In genomic region chr14:75158843-75159614, GRCh38 we compare ENCODE assay signal across 15 cellular contexts. TPM values are rescaled to one million over a fixed set of nuclear protein-coding genes. Genes with fewer than 3 reads are reported as not detected.
DNase-seq lines count a peak whose midpoint lies in the region; ATAC-seq and TF ChIP-seq lines count a peak whose summit lies in the region.
"Had no signal": no experiment of that assay in that cellular context is flagged by ENCODE, and none has a peak within 500 bp of the region (broad histone marks: within the 10 kb centered on the region; RNA-seq: fewer than 3 reads in every experiment).

No MANE protein-coding gene starts in this region.

- peaks cover 95% of the 10 kb centered on the region for H3K79me2 ChIP-seq in OCI-LY3 (ENCODE audit: low read length)

- no peak for TF ChIP-seq CTCF in cardiac muscle cell (IDR thresholded peaks at IDR 0.05; ENCODE audit: low read depth, low read length)
- TF ChIP-seq CTCF in OCI-LY3 (IDR thresholded peaks at IDR 0.05; ENCODE audit: low read depth, low read length) = no peak

- H2AFZ ChIP-seq in OCI-LY3 (ENCODE audit: low read depth, low read length) = no peak overlapping the region

- H3K9me3 ChIP-seq in cardiac muscle cell (ENCODE audit: low read depth) (no peaks in the 10 kb centered on the region), OCI-LY3 (ENCODE audit: insufficient read depth, low read length) (no peaks in the 10 kb centered on the region)
- H3K9me3 ChIP-seq: HAP-1 had no signal

- H3K27me3 ChIP-seq in cardiac muscle cell (no peaks in the 10 kb centered on the region), OCI-LY3 (ENCODE audit: low read depth, low read length) (no peaks in the 10 kb centered on the region)

- H3K27ac Mint-ChIP-seq in immature natural killer cell = peak overlapping the region in 5 of 6 donors; percentile 0 to 75 (median 72)

- H4K20me1 ChIP-seq in OCI-LY3 (ENCODE audit: insufficient read depth, low read length) = peaks cover 73% of the 10 kb centered on the region

- no peaks in the 10 kb centered on the region for H3K36me3 Mint-ChIP-seq in immature natural killer cell

- H3K4me3 ChIP-seq in cardiac muscle cell (no peak overlapping the region), OCI-LY3 (ENCODE audit: low read length) (peak overlapping the region; percentile 27)
- H3K4me3 ChIP-seq: coronary artery, HAP-1 had no signal

- peak overlapping the region; percentile 30; the same call in 1 of the 2 replicates for H3K9ac ChIP-seq in OCI-LY3 (ENCODE audit: low read length)

- H3K36me3 ChIP-seq in cardiac muscle cell (no peaks in the 10 kb centered on the region), OCI-LY3 (replicated peaks; ENCODE audit: low read depth, low read length) (peaks cover 3% of the 10 kb centered on the region)
- H3K36me3 ChIP-seq: HAP-1 had no signal

- H3K4me3 Mint-ChIP-seq in immature natural killer cell = no peak overlapping the region

- H3K4me1 ChIP-seq in cardiac muscle cell (ENCODE audit: low read depth) = no peaks in the 10 kb centered on the region
- peaks cover 33% of the 10 kb centered on the region for H3K4me1 ChIP-seq in OCI-LY3 (ENCODE audit: low read length)

- no peaks in the 10 kb centered on the region for H3K9me3 Mint-ChIP-seq in immature natural killer cell

- H3K27ac ChIP-seq in cardiac muscle cell (peak overlapping the region; percentile 32), OCI-LY3 (ENCODE audit: low read length) (peak overlapping the region; percentile 84)

- peak overlapping the region; percentile 66 for H3K4me2 ChIP-seq in OCI-LY3 (ENCODE audit: low read length)

- peaks cover 63 to 76% of the 10 kb centered on the region in 2 donors for H3K4me1 Mint-ChIP-seq in immature natural killer cell

- H3K27me3 Mint-ChIP-seq in immature natural killer cell (ENCODE audit: low read depth in 3 of 3) = peaks cover 0 to 7% (median 0%) of the 10 kb centered on the region in 3 donors

- DNase-seq in cardiac muscle cell (ENCODE audit: low read depth in 1 of 2, low spot score in 1 of 2) (no peak), Right ventricle myocardium inferior (ENCODE audit: missing footprints) (no peak), immature natural killer cell (no peak), ecto neural progenitor cell (ENCODE audit: low spot score) (no peak)
- DNase-seq: activated effector memory CD4-positive, alpha-beta T cell treated with Interleukin-2 at 50 U/mL for 16 hours; foreskin melanocyte; GF-D8; left cardiac atrium; NCI-H1105 had no signal

- intact Hi-C loops in Right ventricle myocardium inferior (cut with DNase I) = no loop called here

- ATAC-seq in Right ventricle myocardium inferior = no peak
- ATAC-seq in GM21367 (IDR thresholded peaks at IDR 0.05; ENCODE audit: unreplicated experiment) = no peak
- no peak for ATAC-seq in GM18498 (IDR thresholded peaks at IDR 0.05; ENCODE audit: unreplicated experiment)
- no peak for ATAC-seq in HG02571 (IDR thresholded peaks at IDR 0.05; ENCODE audit: unreplicated experiment)

RNA-seq across cellular contexts. Expression of gene TMED10, which starts 17.4 kb away (rescaled TPM):
- total RNA-seq in cardiac muscle cell (158 and 206 TPM in 2 replicates), Right ventricle myocardium inferior (280 TPM)
- polyA plus RNA-seq in cardiac muscle cell (259 and 295 TPM in 2 replicates), immature natural killer cell (100 to 1,000 TPM; 379 to 442 (median 439) TPM)

RNA-seq across cellular contexts. Expression of gene NEK9, which starts 32.2 kb away (rescaled TPM):
- total RNA-seq in cardiac muscle cell (74.7 and 124 TPM in 2 replicates), Right ventricle myocardium inferior (102 TPM)
- polyA plus RNA-seq in cardiac muscle cell (62.5 and 81.5 TPM in 2 replicates), immature natural killer cell (10 to 100 TPM; 10.4 to 15.2 (median 12.4) TPM)
